Comparison of ENCODE assay signal across 17 cellular contexts in the genomic region with DNA sequence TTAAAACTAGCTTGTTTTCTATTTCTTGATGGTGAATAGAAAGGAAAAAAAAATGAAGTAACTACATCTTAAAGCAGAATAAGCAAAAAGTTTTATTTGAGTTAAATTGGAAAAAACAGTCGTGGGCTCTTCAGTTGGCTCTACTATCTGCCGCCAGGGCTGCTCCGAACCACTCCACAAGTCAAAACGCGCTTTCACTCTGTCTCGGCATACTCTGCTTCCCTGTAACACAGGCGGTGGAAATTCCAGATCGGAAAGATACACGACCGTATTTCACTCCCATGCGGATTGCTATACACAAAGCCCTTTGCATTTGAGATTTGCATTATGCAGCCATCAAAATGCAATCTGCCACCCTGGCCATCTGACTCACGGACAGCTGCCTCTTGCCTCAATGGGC.
DNase-seq lines count a peak whose midpoint lies in the region; ATAC-seq and TF ChIP-seq lines count a peak whose summit lies in the region.
"Had no signal": no experiment of that assay in that cellular context is flagged by ENCODE, and none has a peak within 500 bp of the region (broad histone marks: within the 10 kb centered on the region; RNA-seq: fewer than 3 reads in every experiment).

No MANE protein-coding gene starts in this region.

- ATAC-seq in Right ventricle myocardium inferior (no peak), foreskin keratinocyte (peak; percentile 35)
- no peak for ATAC-seq in stimulated activated naive B cell treated with anti-CD40 and anti-IgM and Interleukin-4, amounts not matched to agents 10 μg/mL and 1 μg/mL and 100 μg/mL, for 72 hours (replicated peaks)
- ATAC-seq: A549, GM12878 had no signal

- H3K9me3 ChIP-seq in left ventricle myocardium inferior (replicated peaks) (no peaks in the 10 kb centered on the region), BE2C (no peaks in the 10 kb centered on the region; the same call in none of the 2 replicates)
- H3K9me3 ChIP-seq: HAP-1 had no signal

- TF ChIP-seq CTCF in left ventricle myocardium inferior (IDR thresholded peaks at IDR 0.05; ENCODE audit: borderline replicate concordance), result no peak
- TF ChIP-seq CTCF in foreskin keratinocyte (conservative IDR thresholded peaks at IDR 0.05), result no peak
- TF ChIP-seq CTCF in BE2C (IDR thresholded peaks at IDR 0.05; ENCODE audit: low read depth, low read length), result no peak

- H3K27me3 Mint-ChIP-seq in stimulated activated naive B cell treated with anti-CD40 and anti-IgM and Interleukin-4, amounts not matched to agents 10 μg/mL and 1 μg/mL and 100 μg/mL, for 72 hours, result no peaks in the 10 kb centered on the region
- H3K27me3 Mint-ChIP-seq: CD4-positive, alpha-beta memory T cell had no signal

- H3K27me3 ChIP-seq in left ventricle myocardium inferior (ENCODE audit: low read depth), result no peaks in the 10 kb centered on the region
- no peaks in the 10 kb centered on the region for H3K27me3 ChIP-seq in foreskin keratinocyte
- H3K27me3 ChIP-seq in BE2C, result no peaks in the 10 kb centered on the region
- H3K27me3 ChIP-seq: BLaER1 had no signal

- intact Hi-C loops in left ventricle myocardium inferior (cut with micrococcal nuclease) (no loop called here), Right ventricle myocardium inferior (cut with DNase I) (no loop called here)

- no peak overlapping the region for H3K27ac Mint-ChIP-seq in stimulated activated naive B cell treated with anti-CD40 and anti-IgM and Interleukin-4, amounts not matched to agents 10 μg/mL and 1 μg/mL and 100 μg/mL, for 72 hours
- H3K27ac Mint-ChIP-seq: CD14-positive monocyte; CD4-positive, alpha-beta memory T cell had no signal

- H3K4me3 Mint-ChIP-seq in stimulated activated naive B cell treated with anti-CD40 and anti-IgM and Interleukin-4, amounts not matched to agents 10 μg/mL and 1 μg/mL and 100 μg/mL, for 72 hours, result no peak overlapping the region
- H3K4me3 Mint-ChIP-seq: CD14-positive monocyte; CD4-positive, alpha-beta memory T cell had no signal

- no peaks in the 10 kb centered on the region for H3K36me3 Mint-ChIP-seq in stimulated activated naive B cell treated with anti-CD40 and anti-IgM and Interleukin-4, amounts not matched to agents 10 μg/mL and 1 μg/mL and 100 μg/mL, for 72 hours
- H3K36me3 Mint-ChIP-seq: CD14-positive monocyte; CD4-positive, alpha-beta memory T cell had no signal

- no peak overlapping the region for H3K27ac ChIP-seq in left ventricle myocardium inferior (replicated peaks)
- no peak overlapping the region for H3K27ac ChIP-seq in foreskin keratinocyte
- H3K27ac ChIP-seq: 22Rv1, A549, BLaER1 had no signal

- H3K4me3 ChIP-seq in left ventricle myocardium inferior (peak overlapping the region; percentile 32), BE2C (ENCODE audit: low read depth, low read length) (no peak overlapping the region)
- H3K4me3 ChIP-seq: A549, BLaER1, GM12878, HAP-1 had no signal

- no peaks in the 10 kb centered on the region for H3K36me3 ChIP-seq in left ventricle myocardium inferior
- no peaks in the 10 kb centered on the region for H3K36me3 ChIP-seq in BE2C
- H3K36me3 ChIP-seq: BLaER1, HAP-1 had no signal

- peaks cover 35% of the 10 kb centered on the region for H3K4me1 ChIP-seq in left ventricle myocardium inferior
- no peaks in the 10 kb centered on the region for H3K4me1 ChIP-seq in foreskin keratinocyte
- no peaks in the 10 kb centered on the region for H3K4me1 ChIP-seq in BE2C
- H3K4me1 ChIP-seq: A549, HAP-1 had no signal

- DNase-seq in NCI-H2171 treated with DMSO at 0.1 percent for 48 hours (lab: John Stamatoyannopoulos, UW), result peak; percentile 41
- DNase-seq in NCI-H2171 (lab: John Stamatoyannopoulos, UW), result no peak
- no peak for DNase-seq in left ventricle myocardium inferior
- DNase-seq in Right ventricle myocardium inferior (ENCODE audit: missing footprints), result no peak
- DNase-seq in foreskin keratinocyte, result no peak
- no peak for DNase-seq in stimulated activated naive B cell treated with anti-CD40 and anti-IgM and Interleukin-4, amounts not matched to agents 10 μg/mL and 1 μg/mL and 100 μg/mL, for 72 hours
- no peak for DNase-seq in BE2C
- DNase-seq: AML-193; CD4-positive, alpha-beta memory T cell; DMS153; DMS79 had no signal

- H3K4me1 Mint-ChIP-seq in stimulated activated naive B cell treated with anti-CD40 and anti-IgM and Interleukin-4, amounts not matched to agents 10 μg/mL and 1 μg/mL and 100 μg/mL, for 72 hours, result no peaks in the 10 kb centered on the region
- H3K4me1 Mint-ChIP-seq: CD14-positive monocyte; CD4-positive, alpha-beta memory T cell had no signal

- H3K9me3 Mint-ChIP-seq in stimulated activated naive B cell treated with anti-CD40 and anti-IgM and Interleukin-4, amounts not matched to agents 10 μg/mL and 1 μg/mL and 100 μg/mL, for 72 hours, result peaks cover 0 to 2% of the 10 kb centered on the region in 2 donors
